12 cellular contexts compared by ENCODE assay signal in the genomic region with DNA sequence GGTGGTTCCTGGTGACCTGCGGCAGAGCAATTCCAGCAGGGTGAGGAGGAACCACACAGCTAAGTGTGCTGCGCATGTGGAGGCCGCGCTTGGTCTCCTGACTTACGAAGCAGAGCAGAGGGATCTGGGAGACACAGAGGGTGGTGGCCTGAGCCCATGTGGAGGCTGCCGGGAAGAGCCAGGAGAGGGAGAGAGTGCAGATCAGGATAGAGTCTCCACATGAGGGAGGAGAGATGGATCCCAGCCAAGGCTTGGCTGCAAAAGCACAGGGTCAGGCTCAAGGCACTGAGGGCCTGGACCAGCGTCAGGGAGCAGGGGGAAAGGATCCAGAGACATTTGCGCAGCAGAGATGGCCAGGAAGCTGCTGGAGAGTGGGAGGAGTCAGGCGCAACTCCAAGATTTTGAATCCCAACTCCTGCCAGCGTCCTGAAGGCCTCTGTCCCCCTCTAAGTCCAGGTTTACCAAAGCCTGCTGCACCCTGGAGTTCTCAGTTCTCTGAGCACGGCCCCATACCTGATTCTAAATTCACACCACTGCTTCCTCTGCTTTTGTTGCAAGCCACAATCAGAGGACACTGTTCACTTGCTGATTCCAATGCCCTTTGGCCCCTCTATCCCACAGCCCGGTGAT. TPM values are rescaled to one million over a fixed set of nuclear protein-coding genes. Genes with fewer than 3 reads are reported as not detected.
DNase-seq lines count a peak whose midpoint lies in the region; ATAC-seq, FAIRE-seq and TF ChIP-seq lines count a peak whose summit lies in the region.
"Had no signal": no experiment of that assay in that cellular context is flagged by ENCODE, and none has a peak within 500 bp of the region (broad histone marks: within the 10 kb centered on the region; RNA-seq: fewer than 3 reads in every experiment).

No MANE protein-coding gene starts in this region.

- TF ChIP-seq RAD21 in A549 (conservative IDR thresholded peaks at IDR 0.05 in 1 of 2, IDR thresholded peaks at IDR 0.05 in 1 of 2): no peak

- POLR2A ChIA-PET in A549 (lab: Yijun Ruan, JAX): no interaction called here
- POLR2A ChIA-PET in activated CD8-positive, alpha-beta T cell treated with anti-CD3 and anti-CD28 coated beads, Interleukin-2, amount 10 ng/mL, durations not matched to agents 7 days and 5 days (lab: Charles Lee): interaction anchor here (7.9 kb wide), 1 partner anchor 11 kb away, joined by 36 read pairs; a partner anchor contains a TSS

- H3K27me3 Mint-ChIP-seq in neural progenitor cell (ENCODE audit: insufficient read depth, low read depth): peaks cover 9% of the 10 kb centered on the region
- H3K27me3 Mint-ChIP-seq in activated CD8-positive, alpha-beta T cell treated with anti-CD3 and anti-CD28 coated beads, Interleukin-2, amount 10 ng/mL, durations not matched to agents 7 days and 5 days (ENCODE audit: low read depth): no peaks in the 10 kb centered on the region
- H3K27me3 Mint-ChIP-seq: T-cell had no signal

- H3K79me2 ChIP-seq in neural progenitor cell (ENCODE audit: low read depth): no peaks in the 10 kb centered on the region

- no peaks in the 10 kb centered on the region for H3K36me3 Mint-ChIP-seq in neural progenitor cell
- H3K36me3 Mint-ChIP-seq in activated CD8-positive, alpha-beta T cell treated with anti-CD3 and anti-CD28 coated beads, Interleukin-2, amount 10 ng/mL, durations not matched to agents 7 days and 5 days (ENCODE audit: low read depth): no peaks in the 10 kb centered on the region
- H3K36me3 Mint-ChIP-seq: T-cell had no signal

- H3K9me3 Mint-ChIP-seq in neural progenitor cell: peaks cover 2% of the 10 kb centered on the region
- H3K9me3 Mint-ChIP-seq in activated CD8-positive, alpha-beta T cell treated with anti-CD3 and anti-CD28 coated beads, Interleukin-2, amount 10 ng/mL, durations not matched to agents 7 days and 5 days (ENCODE audit: insufficient read depth): no peaks in the 10 kb centered on the region
- H3K9me3 Mint-ChIP-seq: T-cell had no signal

- peaks cover 3% of the 10 kb centered on the region for H4K20me1 ChIP-seq in neural progenitor cell (ENCODE audit: low read depth)

- H3K4me1 ChIP-seq in A549 (no peaks in the 10 kb centered on the region), neural progenitor cell (peaks cover 11% of the 10 kb centered on the region)

- H3K4me3 ChIP-seq in A549: no peak overlapping the region
- H3K4me3 ChIP-seq in foreskin fibroblast (ENCODE audit: low read depth in 1 of 2, low read length in 2 of 2): no peak overlapping the region
- no peak overlapping the region for H3K4me3 ChIP-seq in neural progenitor cell

- H3K36me3 ChIP-seq in neural progenitor cell: no peaks in the 10 kb centered on the region

- TF ChIP-seq POLR2A in A549 (IDR thresholded peaks at IDR 0.05; ENCODE audit: low read length): no peak

- H3K27ac ChIP-seq in A549 (no peak overlapping the region), neural progenitor cell (no peak overlapping the region)

- peaks cover 70% of the 10 kb centered on the region for H3K27me3 ChIP-seq in neural progenitor cell

- peak overlapping the region; percentile 8 for H3K4me3 Mint-ChIP-seq in neural progenitor cell
- H3K4me3 Mint-ChIP-seq in activated CD8-positive, alpha-beta T cell treated with anti-CD3 and anti-CD28 coated beads, Interleukin-2, amount 10 ng/mL, durations not matched to agents 7 days and 5 days: no peak overlapping the region
- H3K4me3 Mint-ChIP-seq: T-cell had no signal

- H2AFZ ChIP-seq in neural progenitor cell (replicated peaks): peak overlapping the region; percentile 5

- TF ChIP-seq CTCF in A549 (IDR thresholded peaks at IDR 0.05) (no peak), foreskin fibroblast (IDR thresholded peaks at IDR 0.05; ENCODE audit: low read depth, low read length) (no peak), neural progenitor cell (IDR thresholded peaks at IDR 0.05) (no peak)

- H3K9me3 ChIP-seq in A549 (no peaks in the 10 kb centered on the region), neural progenitor cell (ENCODE audit: low read depth) (no peaks in the 10 kb centered on the region)

- CTCF ChIA-PET in A549 (lab: Yijun Ruan, JAX): interaction anchor here (1.0 to 9.8 kb wide), 3 partner anchors 17 to 41 kb away, joined by 3 to 51 read pairs (median 3); no protein-coding TSS in a partner anchor
- CTCF ChIA-PET in activated CD8-positive, alpha-beta T cell treated with anti-CD3 and anti-CD28 coated beads, Interleukin-2, amount 10 ng/mL, durations not matched to agents 7 days and 5 days (lab: Charles Lee): interaction anchor here (2.2 to 4.2 kb wide), 4 partner anchors 17 to 41 kb away, joined by 6 to 19 read pairs (median 10); a partner anchor contains a TSS

- ATAC-seq in A549 (peak; percentile 14 to 55; a peak in 3 of 6 replicates), GM19035 (IDR thresholded peaks at IDR 0.05; ENCODE audit: unreplicated experiment) (no peak)
- no peak for ATAC-seq in activated CD8-positive, alpha-beta T cell treated with anti-CD3 and anti-CD28 coated beads, Interleukin-2, amount 10 ng/mL, durations not matched to agents 7 days and 5 days
- ATAC-seq: T-cell had no signal

- TF ChIP-seq EP300 in A549 (IDR thresholded peaks at IDR 0.05): no peak

- H3K9ac ChIP-seq in neural progenitor cell: no peak overlapping the region

- H3K4me1 Mint-ChIP-seq in neural progenitor cell: peaks cover 17% of the 10 kb centered on the region
- peaks cover 26% of the 10 kb centered on the region for H3K4me1 Mint-ChIP-seq in activated CD8-positive, alpha-beta T cell treated with anti-CD3 and anti-CD28 coated beads, Interleukin-2, amount 10 ng/mL, durations not matched to agents 7 days and 5 days (ENCODE audit: low read depth)

- WGBS in A549 (ENCODE audit: missing lambda C conversion rate): 77% methylated on average over 12 of the region's 12 CpGs

- H3F3A ChIP-seq in neural progenitor cell (ENCODE audit: low read depth): peaks cover 15% of the 10 kb centered on the region

- no peak for FAIRE-seq in A549 (lab: Jason Lieb, UNC)

- H3K4me2 ChIP-seq in A549: no peak overlapping the region
- peak overlapping the region; percentile 54 for H3K4me2 ChIP-seq in neural progenitor cell

- DNase-seq in A549 (ENCODE audit: low read depth in 1 of 2, low spot score in 1 of 2) (no peak), foreskin fibroblast (peak; percentile 65 to 78), neural progenitor cell (ENCODE audit: low spot score) (no peak), COR-L47 (lab: John Stamatoyannopoulos, UW) (no peak), NCI-H69 (lab: John Stamatoyannopoulos, UW) (no peak)
- DNase-seq in activated CD8-positive, alpha-beta T cell treated with anti-CD3 and anti-CD28 coated beads, Interleukin-2, amount 10 ng/mL, durations not matched to agents 7 days and 5 days: no peak
- DNase-seq: activated naive CD4-positive, alpha-beta T cell; AML-193; NCI-H1105; T-cell had no signal

- peak overlapping the region; percentile 76 for H3K27ac Mint-ChIP-seq in neural progenitor cell
- no peak overlapping the region for H3K27ac Mint-ChIP-seq in activated CD8-positive, alpha-beta T cell treated with anti-CD3 and anti-CD28 coated beads, Interleukin-2, amount 10 ng/mL, durations not matched to agents 7 days and 5 days
- H3K27ac Mint-ChIP-seq: T-cell had no signal

RNA-seq across cellular contexts. Expression of a gene that starts 11.3 kb away (rescaled TPM):
- polyA plus RNA-seq in A549 (2011; rRNA removed) (24.2 and 28.9 TPM in 2 replicates), A549 (2017; fragmentation: RNase III; extraction: RNeasy Plus Mini Kit Qiagen cat#74134 plus additional on column Dnase treatment) (24.6 to 29.9 TPM (median 28.3 TPM) in 3 replicates)
- polyA plus RNA-seq in A549 (2012; cell fraction: cytosol; rRNA removed): 25.0 and 29.5 TPM in 2 replicates
- polyA plus RNA-seq in A549 (2012; cell fraction: nucleus; rRNA removed): 62.5 and 83.6 TPM in 2 replicates
- 37.2 and 41.1 TPM in 2 replicates for polyA minus RNA-seq in A549 (2011; rRNA and poly(A)+ RNA removed)
- polyA plus RNA-seq in PFSK-1 (2012; ENCODE audit: insufficient read length, low read depth): 44.6 TPM
- 7.4 and 24.4 TPM in 2 replicates for total RNA-seq in neural progenitor cell (ENCODE audit: low replicate concordance)
- total RNA-seq in activated CD8-positive, alpha-beta T cell treated with anti-CD3 and anti-CD28 coated beads, Interleukin-2, amount 10 ng/mL, durations not matched to agents 7 days and 5 days: 100 to 1,000 TPM; 211 to 219 TPM

RNA-seq across cellular contexts. Expression of a gene that starts 19.1 kb away (rescaled TPM):
- polyA plus RNA-seq in A549 (2011; rRNA removed): 4.6 and 5.1 TPM in 2 replicates
- polyA plus RNA-seq in A549 (2012; cell fraction: cytosol; rRNA removed): 6.0 and 8.6 TPM in 2 replicates
- polyA plus RNA-seq in A549 (2012; cell fraction: nucleus; rRNA removed): 5.4 and 6.3 TPM in 2 replicates
- polyA plus RNA-seq in A549 (2017; fragmentation: RNase III; extraction: RNeasy Plus Mini Kit Qiagen cat#74134 plus additional on column Dnase treatment): 11.2 to 12.3 TPM (median 12.1 TPM) in 3 replicates
- 4.1 and 4.2 TPM in 2 replicates for polyA minus RNA-seq in A549 (2011; rRNA and poly(A)+ RNA removed)
- 7.7 TPM for polyA plus RNA-seq in PFSK-1 (2012; ENCODE audit: insufficient read length, low read depth)
- total RNA-seq in neural progenitor cell (ENCODE audit: low replicate concordance): 8.0 and 19.3 TPM in 2 replicates
- total RNA-seq in activated CD8-positive, alpha-beta T cell treated with anti-CD3 and anti-CD28 coated beads, Interleukin-2, amount 10 ng/mL, durations not matched to agents 7 days and 5 days: 10 to 100 TPM; 11.4 to 11.6 TPM

RNA-seq across cellular contexts. Expression of a gene that starts 36.3 kb away (rescaled TPM):
- 24.5 and 32.6 TPM in 2 replicates for polyA plus RNA-seq in A549 (2011; rRNA removed)
- 41.3 and 55.7 TPM in 2 replicates for polyA plus RNA-seq in A549 (2012; cell fraction: cytosol; rRNA removed)
- polyA plus RNA-seq in A549 (2012; cell fraction: nucleus; rRNA removed): 21.1 and 28.7 TPM in 2 replicates
- 33.0 to 35.4 TPM (median 34.3 TPM) in 3 replicates for polyA plus RNA-seq in A549 (2017; fragmentation: RNase III; extraction: RNeasy Plus Mini Kit Qiagen cat#74134 plus additional on column Dnase treatment)
- polyA minus RNA-seq in A549 (2011; rRNA and poly(A)+ RNA removed): 12.7 and 18.5 TPM in 2 replicates
- 59.7 TPM for polyA plus RNA-seq in PFSK-1 (2012; ENCODE audit: insufficient read length, low read depth)
- total RNA-seq in neural progenitor cell (ENCODE audit: low replicate concordance): 0.60 and 1.0 TPM in 2 replicates
- 10 to 100 TPM; 48.2 to 56.1 TPM for total RNA-seq in activated CD8-positive, alpha-beta T cell treated with anti-CD3 and anti-CD28 coated beads, Interleukin-2, amount 10 ng/mL, durations not matched to agents 7 days and 5 days

RNA-seq across cellular contexts. Expression of a gene that starts 54.3 kb away (rescaled TPM):
- 19.9 and 21.2 TPM in 2 replicates for polyA plus RNA-seq in A549 (2011; rRNA removed)
- 44.9 and 56.9 TPM in 2 replicates for polyA plus RNA-seq in A549 (2012; cell fraction: cytosol; rRNA removed)
- polyA plus RNA-seq in A549 (2012; cell fraction: nucleus; rRNA removed): 70.5 and 88.3 TPM in 2 replicates
- polyA plus RNA-seq in A549 (2017; fragmentation: RNase III; extraction: RNeasy Plus Mini Kit Qiagen cat#74134 plus additional on column Dnase treatment): 33.9 to 43.6 TPM (median 42.5 TPM) in 3 replicates
- 30.6 and 31.4 TPM in 2 replicates for polyA minus RNA-seq in A549 (2011; rRNA and poly(A)+ RNA removed)
- polyA plus RNA-seq in PFSK-1 (2012; ENCODE audit: insufficient read length, low read depth): 145 TPM
- 16.7 and 23.8 TPM in 2 replicates for total RNA-seq in neural progenitor cell (ENCODE audit: low replicate concordance)
- under 1 TPM; 0.63 to 0.70 TPM for total RNA-seq in activated CD8-positive, alpha-beta T cell treated with anti-CD3 and anti-CD28 coated beads, Interleukin-2, amount 10 ng/mL, durations not matched to agents 7 days and 5 days

RNA-seq across cellular contexts. Expression of a gene that starts 58.7 kb away (rescaled TPM):
- polyA plus RNA-seq in A549 (2011; rRNA removed): 417 and 467 TPM in 2 replicates
- 1,169 and 1,263 TPM in 2 replicates for polyA plus RNA-seq in A549 (2012; cell fraction: cytosol; rRNA removed)
- 923 and 1,034 TPM in 2 replicates for polyA plus RNA-seq in A549 (2012; cell fraction: nucleus; rRNA removed)
- 463 to 466 TPM (median 465 TPM) in 3 replicates for polyA plus RNA-seq in A549 (2017; fragmentation: RNase III; extraction: RNeasy Plus Mini Kit Qiagen cat#74134 plus additional on column Dnase treatment)
- polyA minus RNA-seq in A549 (2011; rRNA and poly(A)+ RNA removed): 409 and 535 TPM in 2 replicates
- polyA plus RNA-seq in PFSK-1 (2012; ENCODE audit: insufficient read length, low read depth): 327 TPM
- 127 and 141 TPM in 2 replicates for total RNA-seq in neural progenitor cell (ENCODE audit: low replicate concordance)
- 100 to 1,000 TPM; 251 to 252 TPM for total RNA-seq in activated CD8-positive, alpha-beta T cell treated with anti-CD3 and anti-CD28 coated beads, Interleukin-2, amount 10 ng/mL, durations not matched to agents 7 days and 5 days

Comparison
In these comparisons a context has a peak if more than half of its experiments do, and no peak if none do; other contexts are left out.
1. ATAC-seq: peak in A549 (2 of 2); none in activated CD8-positive, alpha-beta T cell treated with anti-CD3 and anti-CD28 coated beads, Interleukin-2, amount 10 ng/mL, durations not matched to agents 7 days and 5 days (single experiment) and GM19035 (single experiment).
2. DNase-seq: peak in foreskin fibroblast (2 of 2); none in A549 (0 of 2), neural progenitor cell (single experiment), COR-L47 (single experiment), activated CD8-positive, alpha-beta T cell treated with anti-CD3 and anti-CD28 coated beads, Interleukin-2, amount 10 ng/mL, durations not matched to agents 7 days and 5 days (single experiment) and NCI-H69 (single experiment).
3. RNA of a gene that starts 36.3 kb away (total RNA-seq): 48.2 to 56.1 TPM in activated CD8-positive, alpha-beta T cell treated with anti-CD3 and anti-CD28 coated beads, Interleukin-2, amount 10 ng/mL, durations not matched to agents 7 days and 5 days; 0.60 to 1.0 TPM in neural progenitor cell; every median in the first group is over 10 times any median in the second.